Comparison of ENCODE assay signal across 24 cellular contexts in genomic region chr5:15074651-15075050, GRCh38.
"Had no signal": no experiment of that assay in that cellular context is flagged by ENCODE, and none has a peak within 500 bp of the region (broad histone marks: within the 10 kb centered on the region; RNA-seq: fewer than 3 reads in every experiment).

No MANE protein-coding gene starts in this region.

- DNase-seq: activated CD4-positive, alpha-beta T cell treated with anti-CD3 and anti-CD28 coated beads, Interleukin-2, amount 10 ng/mL, durations not matched to agents 7 days and 5 days; activated CD8-positive, alpha-beta T cell treated with anti-CD3 and anti-CD28 coated beads, Interleukin-2, amount 10 ng/mL, durations not matched to agents 7 days and 5 days; activated naive CD4-positive, alpha-beta T cell; activated naive CD8-positive, alpha-beta T cell treated with anti-CD3 and anti-CD28 coated beads for 36 hours; activated T-cell treated with anti-CD3 and anti-CD28 coated beads, Interleukin-2, amount 50 U/mL, for 24 hours; cerebellar nuclear complex; cortex of kidney; endodermal cell; foreskin melanocyte; kidney glomerular epithelial cell; left ventricle myocardium superior; mammary epithelial cell; midbrain; retina; sigmoid colon; stimulated activated CD4-positive, alpha-beta T cell treated with anti-CD3 and anti-CD28 coated beads, Interleukin-2, amount 100 ng/mL, for 48 hours; stimulated activated CD8-positive, alpha-beta memory T cell treated with anti-CD3 and anti-CD28 coated beads, Interleukin-4, amount 100 ng/mL, for 48 hours; stimulated activated naive B cell treated with anti-CD40 and anti-IgM and Interleukin-4, amounts not matched to agents 10 μg/mL and 1 μg/mL and 100 μg/mL, for 72 hours; T-cell; transverse colon had no signal

- H3K4me3 ChIP-seq: hepatocyte, sigmoid colon, smooth muscle cell, transverse colon had no signal

- ATAC-seq: activated CD4-positive, CD25-positive, alpha-beta regulatory T cell treated with anti-CD3 and anti-CD28 coated beads, Interleukin-2, amount 50 U/mL, for 24 hours; activated CD8-positive, alpha-beta T cell treated with anti-CD3 and anti-CD28 coated beads, Interleukin-2, amount 10 ng/mL, durations not matched to agents 7 days and 5 days; left ventricle myocardium superior; natural killer cell treated with Interleukin-12 subunit alpha and Interleukin-12 subunit beta and Interleukin-15 and Interleukin-18, amount 100 ng/mL, for 72 hours; stimulated activated naive B cell treated with anti-CD40 and anti-IgM and Interleukin-4, amounts not matched to agents 10 μg/mL and 1 μg/mL and 100 μg/mL, for 72 hours; T-cell had no signal
